Comparison of ENCODE assay signal across 8 cellular contexts in genomic region chr6:75208564-75209431, GRCh38. TPM values are rescaled to one million over a fixed set of nuclear protein-coding genes. Genes with fewer than 3 reads are reported as not detected.
A peak's percentile ranks its signal among the peaks of the same experiment; 100 is the strongest.
DNase-seq lines count a peak whose midpoint lies in the region; ATAC-seq, FAIRE-seq and TF ChIP-seq lines count a peak whose summit lies in the region.

No MANE protein-coding gene starts in this region.

- H3K36me3 ChIP-seq in brain microvascular endothelial cell (replicated peaks): no peaks in the 10 kb centered on the region

- ATAC-seq in HG02981 (IDR thresholded peaks at IDR 0.05; ENCODE audit: unreplicated experiment): peak; percentile 64

- peak; percentile 86 for FAIRE-seq in GM18507 (lab: Jason Lieb, UNC)

- in situ Hi-C loops in brain microvascular endothelial cell (cut with HindIII; ENCODE audit: low pct_ligation_motif_present, low sequenced_read_pairs): no loop called here

- peak; percentile 93 for TF ChIP-seq CTCF in brain microvascular endothelial cell (IDR thresholded peaks at IDR 0.05; ENCODE audit: low read depth, low read length, missing control alignments)

- DNase-seq in A172 (ENCODE audit: low spot score) (peak; percentile 57), GM18507 (ENCODE audit: extremely low spot score, insufficient read length, low read depth) (no peak), NCI-H2081 (lab: John Stamatoyannopoulos, UW) (peak; percentile 74 to 80), UCSD-AML1 (lab: John Stamatoyannopoulos, UW; ENCODE audit: unreplicated experiment) (peak; percentile 81), brain microvascular endothelial cell (peak; percentile 79), inferior parietal cortex (ENCODE audit: extremely low spot score) (peak; percentile 95)
- DNase-seq in stimulated activated CD4-positive, alpha-beta T cell treated with anti-CD3 and anti-CD28 coated beads, Interleukin-15, amount 100 ng/mL, for 24 hours: peak; percentile 88

- peak overlapping the region; percentile 35 for H3K4me3 ChIP-seq in brain microvascular endothelial cell (ENCODE audit: low read depth, low read length)

- no peaks in the 10 kb centered on the region for H3K27me3 ChIP-seq in brain microvascular endothelial cell (replicated peaks)

- H3K27ac ChIP-seq in brain microvascular endothelial cell: no peak overlapping the region

RNA-seq across cellular contexts. Expression of gene COL12A1, which starts 2.9 kb away (rescaled TPM):
- total RNA-seq in A172 (2014; rRNA removed; shearing (Covaris generic)): 9.0 and 11.1 TPM in 2 replicates

RNA-seq across cellular contexts. Expression of gene COX7A2, which starts 34.8 kb away (rescaled TPM):
- 348 and 469 TPM in 2 replicates for total RNA-seq in A172 (2014; rRNA removed; shearing (Covaris generic))
